In genomic region chr10:33376976-33377657, GRCh38 we compare ENCODE assay signal across 1 cellular context.
TF ChIP-seq lines count a peak whose summit lies in the region.

No MANE protein-coding gene starts in this region.

TF ChIP-seq in GM12878, 131 proteins besides CTCF, POLR2A, EP300 and RAD21 (continued from another document):
- TF ChIP-seq MAX (IDR thresholded peaks at IDR 0.05; ENCODE audit: low read depth, low read length) (no peak), ZBTB11 (CRISPR knock-in tag; IDR thresholded peaks at IDR 0.05) (no peak), ZBED1 (IDR thresholded peaks at IDR 0.05; ENCODE audit: borderline replicate concordance) (no peak), CUX1 (IDR thresholded peaks at IDR 0.05; ENCODE audit: insufficient replicate concordance, low read depth, low read length) (no peak), CREB1 (IDR thresholded peaks at IDR 0.05; ENCODE audit: low read depth) (no peak), BACH1 (IDR thresholded peaks at IDR 0.05; ENCODE audit: borderline replicate concordance) (peak; percentile 89; the same call in 1 of the 2 replicates), ASH2L (IDR thresholded peaks at IDR 0.05; ENCODE audit: borderline replicate concordance, low read depth) (no peak), IKZF2 (IDR thresholded peaks at IDR 0.05) (peak in 1 of 2 experiments; percentile 24; a peak in 1 of 4 replicates), ZBTB33 (IDR thresholded peaks at IDR 0.05) (no peak), ZNF24 (IDR thresholded peaks at IDR 0.05) (no peak), ZNF384 (IDR thresholded peaks at IDR 0.05; ENCODE audit: borderline replicate concordance, low read depth, low read length) (no peak), ZNF207 (IDR thresholded peaks at IDR 0.05; ENCODE audit: borderline replicate concordance) (no peak), KDM1A (IDR thresholded peaks at IDR 0.05; ENCODE audit: borderline replicate concordance) (no peak), ZNF622 (IDR thresholded peaks at IDR 0.05) (no peak), ZNF217 (IDR thresholded peaks at IDR 0.05) (no peak), MTA2 (IDR thresholded peaks at IDR 0.05; ENCODE audit: low read depth) (peak; percentile 60; the same call in 1 of the 2 replicates)
